ENCODE assay signal across 8 cellular contexts in the genomic region with DNA sequence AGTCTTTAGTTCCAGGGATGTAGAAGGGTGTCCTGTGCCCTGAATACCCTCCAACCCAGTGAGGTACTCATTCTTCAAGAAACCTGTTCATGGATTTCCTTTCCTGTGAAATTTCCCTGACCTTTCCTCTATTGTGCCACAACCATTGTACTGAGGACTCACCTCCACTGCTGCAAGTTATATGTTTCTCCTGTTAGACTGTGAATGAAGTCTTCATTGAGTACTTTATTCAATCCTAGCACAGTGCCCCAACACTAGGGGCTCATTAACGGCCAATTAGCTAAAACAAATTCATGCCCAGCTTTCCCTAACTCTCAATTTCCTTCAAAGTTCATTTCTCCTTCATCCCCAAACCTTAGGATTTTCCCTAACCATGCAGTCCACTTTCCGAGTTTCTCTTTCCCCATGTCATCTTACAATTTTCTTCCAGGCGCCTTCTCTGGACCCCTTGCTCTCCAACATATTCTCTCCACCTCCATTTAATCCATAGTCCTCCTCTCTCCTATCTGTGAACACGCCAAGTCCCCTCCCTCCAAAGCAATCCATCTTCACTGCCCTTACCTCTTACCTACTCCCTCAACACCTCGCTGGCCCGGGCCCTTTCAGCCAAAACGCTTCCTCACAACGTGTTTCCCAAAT. TPM values are rescaled to one million over a fixed set of nuclear protein-coding genes. Genes with fewer than 3 reads are reported as not detected.
DNase-seq lines count a peak whose midpoint lies in the region; ATAC-seq and TF ChIP-seq lines count a peak whose summit lies in the region.

No MANE protein-coding gene starts in this region.

- H3K4me3 ChIP-seq in left ventricle myocardium inferior: peak overlapping the region; percentile 97
- H3K4me3 ChIP-seq in ascending aorta: peak overlapping the region; percentile 78 to 92
- H3K4me3 ChIP-seq in lower leg skin (ENCODE audit: low read depth, poor library complexity, severe bottlenecking): peak overlapping the region; percentile 98
- H3K4me3 ChIP-seq in uterus: peak overlapping the region; percentile 77 to 83

- no peak for ATAC-seq in Right ventricle myocardium superior (ENCODE audit: poor library complexity)
- no peak for ATAC-seq in GM19452 (IDR thresholded peaks at IDR 0.05; ENCODE audit: unreplicated experiment)

- TF ChIP-seq POLR2A in lower leg skin (IDR thresholded peaks at IDR 0.05): no peak
- no peak for TF ChIP-seq POLR2A in uterus (IDR thresholded peaks at IDR 0.05)

- H3K27me3 ChIP-seq in left ventricle myocardium inferior (ENCODE audit: low read depth): no peaks in the 10 kb centered on the region
- no peaks in the 10 kb centered on the region for H3K27me3 ChIP-seq in ascending aorta
- no peaks in the 10 kb centered on the region for H3K27me3 ChIP-seq in uterus

- TF ChIP-seq CTCF in left ventricle myocardium inferior (IDR thresholded peaks at IDR 0.05; ENCODE audit: borderline replicate concordance): no peak
- TF ChIP-seq CTCF in ascending aorta (IDR thresholded peaks at IDR 0.05): no peak
- no peak for TF ChIP-seq CTCF in lower leg skin (IDR thresholded peaks at IDR 0.05)
- TF ChIP-seq CTCF in uterus (IDR thresholded peaks at IDR 0.05): no peak

- H3K27ac ChIP-seq in left ventricle myocardium inferior (replicated peaks): peak overlapping the region; percentile 97
- H3K27ac ChIP-seq in ascending aorta: peak overlapping the region in 1 of 2 donors; percentile 98
- peak overlapping the region; percentile 90 to 92 for H3K27ac ChIP-seq in uterus

- 2 to 3% methylated on average over 8 of the region's 8 CpGs for WGBS in lower leg skin, 2 donors

- DNase-seq in left ventricle myocardium inferior (no peak), Right ventricle myocardium superior (no peak), ascending aorta (ENCODE audit: low spot score in 2 of 2) (no peak), lower leg skin (ENCODE audit: low spot score in 2 of 2) (no peak), uterus (no peak), DMS 273 treated with DMSO at 0.1 percent for 48 hours (lab: John Stamatoyannopoulos, UW) (no peak)
- DNase-seq in activated CD4-positive, alpha-beta T cell treated with anti-CD3 and anti-CD28 coated beads, Interleukin-2, amount 50 U/mL, for 4 hours: no peak

- intact Hi-C loops in left ventricle myocardium inferior (cut with micrococcal nuclease): no loop called here
- intact Hi-C loops in Right ventricle myocardium superior (cut with DNase I): no loop called here
- intact Hi-C loops in ascending aorta (cut with DNase I): loop anchor here (1.0 to 10.0 kb wide), 6 partner anchors 71 to 605 kb away; a partner anchor contains a TSS
- intact Hi-C loops in lower leg skin (cut with DNase I; ENCODE audit: low total_unique reads): no loop called here
- intact Hi-C loops in uterus (cut with DNase I; ENCODE audit: low total_unique reads): loop anchor here (5.0 kb wide), 1 partner anchor 248 kb away; a partner anchor contains a TSS

- H3K36me3 ChIP-seq in left ventricle myocardium inferior: no peaks in the 10 kb centered on the region
- no peaks in the 10 kb centered on the region for H3K36me3 ChIP-seq in ascending aorta
- no peaks in the 10 kb centered on the region for H3K36me3 ChIP-seq in uterus

- H3K9me3 ChIP-seq in left ventricle myocardium inferior (replicated peaks) (no peaks in the 10 kb centered on the region), ascending aorta (no peaks in the 10 kb centered on the region), uterus (no peaks in the 10 kb centered on the region)

- H3K4me1 ChIP-seq in left ventricle myocardium inferior: peaks cover 58% of the 10 kb centered on the region
- peaks cover 0 to 24% of the 10 kb centered on the region in 2 donors for H3K4me1 ChIP-seq in ascending aorta
- H3K4me1 ChIP-seq in uterus: peaks cover 4 to 10% of the 10 kb centered on the region in 2 donors

RNA-seq across cellular contexts. Expression of a gene that starts 1.3 kb away (rescaled TPM):
- total RNA-seq in left ventricle myocardium inferior (14.2 TPM), Right ventricle myocardium superior (13.3 TPM), ascending aorta (42.5 TPM), lower leg skin (10 to 100 TPM; 37.5 to 48.6 (median 41.1) TPM), uterus (10 to 100 TPM; 23.6 to 73.7 (median 50.8) TPM)

Comparison
In these comparisons a context has a peak if more than half of its experiments do, and no peak if none do; other contexts are left out.
1. intact Hi-C loops: an anchor here in ascending aorta (1.0 to 10.0 kb wide) and uterus (5.0 kb wide); none called in left ventricle myocardium inferior, Right ventricle myocardium superior and lower leg skin.